8 cellular contexts compared by ENCODE assay signal in genomic region chr2:74507145-74507925, GRCh38. TPM values are rescaled to one million over a fixed set of nuclear protein-coding genes. Genes with fewer than 3 reads are reported as not detected.
DNase-seq lines count a peak whose midpoint lies in the region; FAIRE-seq and TF ChIP-seq lines count a peak whose summit lies in the region.

PCGF1 (minus strand) TSS chr2:74507695; CDS start chr2:74507668, 27 bp downstream.

- no peak for TF ChIP-seq CTCF in neutrophil (IDR thresholded peaks at IDR 0.05)

- in situ Hi-C loops in SK-MEL-5 (cut with HindIII; ENCODE audit: low pct_unique_long_range_greater_than_20kb, low sequenced_read_pairs) = no loop called here

- peaks cover 33 to 41% of the 10 kb centered on the region in 2 experiments for H3K4me1 ChIP-seq in neutrophil (ENCODE audit: control insufficient read depth in 1 of 2, insufficient read depth in 1 of 2, low read depth in 1 of 2, low read length in 1 of 2)

- CTCF ChIA-PET in HEK293T (lab: Yijun Ruan, JAX) = interaction anchor here (0.6 to 1.5 kb wide), 2 partner anchors 25 to 52 kb away, joined by 3 read pairs; no protein-coding TSS in a partner anchor

- no peaks in the 10 kb centered on the region for H3K9me3 ChIP-seq in neutrophil

- peak within 1 kb of the TSS; percentile 98 for H3K27ac ChIP-seq in neutrophil

- H3K4me3 ChIP-seq in neutrophil (ENCODE audit: low read depth in 1 of 2, low read length in 1 of 2) = peak within 1 kb of the TSS; percentile 85 to 97

- H3K36me3 ChIP-seq in neutrophil = peaks cover 13% of the 10 kb centered on the region

- FAIRE-seq in frontal cortex (lab: Jason Lieb, UNC) = no peak

- POLR2A ChIA-PET in HEK293T (lab: Yijun Ruan, JAX) = interaction anchor here (1.0 to 6.4 kb wide), 18 partner anchors 9 to 116 kb away, joined by 3 to 70 read pairs (median 4); partner anchors contain the start of genes AUP1, CCDC142, DQX1 and HTRA2

- H3K27me3 ChIP-seq in neutrophil = peaks cover 76% of the 10 kb centered on the region

- DNase-seq in GM04504 (ENCODE audit: low read depth) (peak; percentile 96), HEK293T (ENCODE audit: extremely low spot score) (peak; percentile 97), MV-4-11 (lab: John Stamatoyannopoulos, UW) (peak; percentile 96), SK-MEL-5 (ENCODE audit: low read depth, low spot score) (peak; percentile 99), frontal cortex (ENCODE audit: low spot score in 2 of 2) (peak; percentile 98 to 99), superior temporal gyrus (ENCODE audit: extremely low spot score) (peak; percentile 99)
- peak; percentile 99 for DNase-seq in activated naive CD4-positive, alpha-beta T cell treated with Interleukin-2 at 50 U/mL for 16 hours

TF ChIP-seq in HEK293T, 16 proteins besides CTCF, POLR2A, EP300 and RAD21:
- no peak for TF ChIP-seq SP1 (IDR thresholded peaks at IDR 0.05)
- TF ChIP-seq ZNF384 (IDR thresholded peaks at IDR 0.05) = no peak
- TF ChIP-seq BHLHE40 (IDR thresholded peaks at IDR 0.05; ENCODE audit: borderline replicate concordance) = no peak
- TF ChIP-seq L3MBTL2 (conservative IDR thresholded peaks at IDR 0.05) = peak; percentile 61
- peak; percentile 87 for TF ChIP-seq ELF4 (IDR thresholded peaks at IDR 0.05)
- TF ChIP-seq FOXA1 (IDR thresholded peaks at IDR 0.05) = no peak
- no peak for TF ChIP-seq LEF1 (IDR thresholded peaks at IDR 0.05; ENCODE audit: borderline replicate concordance)
- no peak for TF ChIP-seq NFRKB (IDR thresholded peaks at IDR 0.05)
- 0 out of 2 replicates have a peak, but pooled peaks have one; percentile 33 for TF ChIP-seq FOXM1 (IDR thresholded peaks at IDR 0.05; ENCODE audit: borderline replicate concordance)
- no peak for TF ChIP-seq CTBP1 (IDR thresholded peaks at IDR 0.05; ENCODE audit: borderline replicate concordance)

RNA-seq across cellular contexts. Expression of gene PCGF1, which starts in this region (rescaled TPM):
- total RNA-seq in SK-MEL-5 (2014; rRNA removed; shearing (Covaris generic)) = 72.8 and 72.9 TPM in 2 replicates
- polyA plus RNA-seq in SK-MEL-5 (2015; cell fraction: cytosol; rRNA removed) = 45.9 and 49.9 TPM in 2 replicates
- 109 and 137 TPM in 2 replicates for polyA plus RNA-seq in SK-MEL-5 (2015; cell fraction: nucleus; rRNA removed)
- 8.2 TPM for total RNA-seq in frontal cortex

Comparison
In these comparisons a context has a peak if more than half of its experiments do, and no peak if none do; other contexts are left out.
1. Peak in every context shown above with its lines: DNase-seq, H3K4me3 ChIP-seq and H3K27ac ChIP-seq.